Comparison of ENCODE assay signal across 9 cellular contexts in the genomic region with DNA sequence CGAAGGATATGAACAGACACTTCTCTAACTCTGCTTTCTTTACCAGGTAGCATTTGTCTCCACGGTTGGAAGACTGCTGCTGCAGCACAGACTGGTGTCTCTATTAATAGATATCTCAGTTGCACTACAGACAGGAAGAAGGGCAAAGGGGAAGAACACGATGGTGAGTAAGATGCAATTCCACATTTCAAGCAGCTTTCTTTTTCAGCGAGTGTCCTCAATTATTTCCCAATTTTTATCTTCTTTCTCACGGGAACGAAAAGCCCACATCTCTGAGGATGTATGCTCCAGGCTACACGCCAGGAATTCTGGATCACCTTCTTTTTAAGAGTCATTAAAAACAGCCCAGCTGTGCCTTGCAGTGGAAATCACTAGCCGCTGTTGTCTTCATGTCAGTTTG.
DNase-seq lines count a peak whose midpoint lies in the region; ATAC-seq and FAIRE-seq lines count a peak whose summit lies in the region.
"Had no signal": no experiment of that assay in that cellular context is flagged by ENCODE, and none has a peak within 500 bp of the region (broad histone marks: within the 10 kb centered on the region; RNA-seq: fewer than 3 reads in every experiment).

No MANE protein-coding gene starts in this region.

- DNase-seq in A172 (ENCODE audit: low spot score) (peak; percentile 56), GM19239 (ENCODE audit: insufficient read length, low spot score) (no peak), RPMI7951 (ENCODE audit: low read depth) (peak; percentile 81), globus pallidus (ENCODE audit: low spot score) (peak; percentile 25), UCSD-AML1 (lab: John Stamatoyannopoulos, UW; ENCODE audit: unreplicated experiment) (no peak)
- DNase-seq in activated T-cell treated with anti-CD3 and anti-CD28 coated beads, Interleukin-2, amount 50 U/mL, for 48 hours: no peak
- DNase-seq: activated naive CD8-positive, alpha-beta T cell treated with anti-CD3 and anti-CD28 coated beads, Interleukin-2, amount 10 ng/mL, durations not matched to agents 7 days and 5 days had no signal

- ATAC-seq in GM18520 (IDR thresholded peaks at IDR 0.05; ENCODE audit: unreplicated experiment): no peak
- ATAC-seq in GM21367 (IDR thresholded peaks at IDR 0.05; ENCODE audit: unreplicated experiment): no peak

- FAIRE-seq in GM19239 (lab: Jason Lieb, UNC): peak; percentile 42

Comparison
In these comparisons a context has a peak if more than half of its experiments do, and no peak if none do; other contexts are left out.
1. DNase-seq: peak in A172 (single experiment), RPMI7951 (single experiment) and globus pallidus (single experiment); none in GM19239 (single experiment), activated T-cell treated with anti-CD3 and anti-CD28 coated beads, Interleukin-2, amount 50 U/mL, for 48 hours (0 of 2) and UCSD-AML1 (single experiment).